6 cellular contexts compared by ENCODE assay signal in genomic region chr15:50590288-50590687, GRCh38. TPM values are rescaled to one million over a fixed set of nuclear protein-coding genes. Genes with fewer than 3 reads are reported as not detected.
"Had no signal": no experiment of that assay in that cellular context is flagged by ENCODE, and none has a peak within 500 bp of the region (broad histone marks: within the 10 kb centered on the region; RNA-seq: fewer than 3 reads in every experiment).

No MANE protein-coding gene starts in this region.

- H3K9me3 Mint-ChIP-seq: GM23338, H9 had no signal

- H3K4me1 Mint-ChIP-seq: GM23338, H9 had no signal

- H3K27ac Mint-ChIP-seq: GM23338, H9 had no signal

- H3K4me3 ChIP-seq: GM23338 had no signal

- H3K4me3 Mint-ChIP-seq: GM23338, H9 had no signal

- DNase-seq: H9, HCEC 1CT, IMR-90 had no signal

RNA-seq across cellular contexts. Expression of gene USP50, which starts 43.8 kb away (rescaled TPM):
- total RNA-seq: GM23338, H1, H9, HT-29, IMR-90 had no signal
